8 cellular contexts compared by ENCODE assay signal in genomic region chr16:30184430-30185140, GRCh38. TPM values are rescaled to one million over a fixed set of nuclear protein-coding genes. Genes with fewer than 3 reads are reported as not detected.
DNase-seq lines count a peak whose midpoint lies in the region; ATAC-seq, FAIRE-seq and TF ChIP-seq lines count a peak whose summit lies in the region.

No MANE protein-coding gene starts in this region.

- ATAC-seq in effector memory CD8-positive, alpha-beta T cell (replicated peaks), result peak; percentile 5
- no peak for ATAC-seq in GM18498 (IDR thresholded peaks at IDR 0.05; ENCODE audit: unreplicated experiment)

- H3K9me3 Mint-ChIP-seq in effector memory CD8-positive, alpha-beta T cell, result no peaks in the 10 kb centered on the region
- no peaks in the 10 kb centered on the region for H3K9me3 Mint-ChIP-seq in progenitor cell of endocrine pancreas (ENCODE audit: low read depth)

- FAIRE-seq in GM19239 (lab: Jason Lieb, UNC), result peak; percentile 75

- H3K4me1 Mint-ChIP-seq in effector memory CD8-positive, alpha-beta T cell (ENCODE audit: low read depth in 2 of 2), result peaks cover 28 to 40% of the 10 kb centered on the region in 2 donors
- H3K4me1 Mint-ChIP-seq in progenitor cell of endocrine pancreas (ENCODE audit: low read depth), result no peaks in the 10 kb centered on the region

- H3K27me3 Mint-ChIP-seq in effector memory CD8-positive, alpha-beta T cell, result no peaks in the 10 kb centered on the region
- H3K27me3 Mint-ChIP-seq in progenitor cell of endocrine pancreas, result peaks cover 20% of the 10 kb centered on the region

- H3K36me3 Mint-ChIP-seq in effector memory CD8-positive, alpha-beta T cell (ENCODE audit: insufficient read depth), result peaks cover 64% of the 10 kb centered on the region
- H3K36me3 Mint-ChIP-seq in progenitor cell of endocrine pancreas (ENCODE audit: insufficient read depth), result no peaks in the 10 kb centered on the region

- peak overlapping the region; percentile 93 to 98 for H3K4me3 Mint-ChIP-seq in effector memory CD8-positive, alpha-beta T cell
- H3K4me3 Mint-ChIP-seq in progenitor cell of endocrine pancreas (ENCODE audit: low read depth), result peak overlapping the region; percentile 50

- H3K27ac Mint-ChIP-seq in effector memory CD8-positive, alpha-beta T cell, result peak overlapping the region; percentile 89 to 95
- H3K27ac Mint-ChIP-seq in progenitor cell of endocrine pancreas, result no peak overlapping the region

- TF ChIP-seq CTCF in progenitor cell of endocrine pancreas (IDR thresholded peaks at IDR 0.05; ENCODE audit: unreplicated experiment), result no peak

- DNase-seq in GM19239 (ENCODE audit: insufficient read length, low spot score), result no peak
- DNase-seq in NCI-H1417 treated with DMSO at 0.1 percent for 48 hours (lab: John Stamatoyannopoulos, UW), result peak; percentile 15
- DNase-seq in activated CD4-positive, alpha-beta T cell treated with anti-CD3 and anti-CD28 coated beads, Interleukin-2, amount 50 U/mL, for 24 hours (ENCODE audit: low read depth in 1 of 2, low spot score in 1 of 2), result peak; percentile 16 to 25
- peak; percentile 33 to 43 (median 38) for DNase-seq in effector memory CD8-positive, alpha-beta T cell
- DNase-seq in progenitor cell of endocrine pancreas (ENCODE audit: low spot score, unreplicated experiment), result no peak
- DNase-seq in AG20443 (ENCODE audit: low spot score), result no peak
- no peak for DNase-seq in central memory CD4-positive, alpha-beta T cell

RNA-seq across cellular contexts. Expression of gene CORO1A, which starts 1.2 kb away (rescaled TPM):
- 1.6 and 3.8 TPM in 2 replicates for total RNA-seq in progenitor cell of endocrine pancreas

RNA-seq across cellular contexts. Expression of gene BOLA2B, which starts 8.9 kb away (rescaled TPM):
- 65.0 and 71.5 TPM in 2 replicates for total RNA-seq in progenitor cell of endocrine pancreas

RNA-seq across cellular contexts. Expression of gene SLX1A, which starts 9.1 kb away (rescaled TPM):
- 28.7 and 37.5 TPM in 2 replicates for total RNA-seq in progenitor cell of endocrine pancreas

RNA-seq across cellular contexts. Expression of gene SULT1A3, which starts 14.5 kb away (rescaled TPM):
- 33.0 and 33.3 TPM in 2 replicates for total RNA-seq in progenitor cell of endocrine pancreas

Comparison
In these comparisons a context has a peak if more than half of its experiments do, and no peak if none do; other contexts are left out.
1. DNase-seq: peak in NCI-H1417 treated with DMSO at 0.1 percent for 48 hours (single experiment), activated CD4-positive, alpha-beta T cell treated with anti-CD3 and anti-CD28 coated beads, Interleukin-2, amount 50 U/mL, for 24 hours (2 of 2) and effector memory CD8-positive, alpha-beta T cell (3 of 3); none in GM19239 (single experiment), progenitor cell of endocrine pancreas (single experiment), AG20443 (single experiment) and central memory CD4-positive, alpha-beta T cell (single experiment).